ENCODE assay signal across 8 cellular contexts in the genomic region with DNA sequence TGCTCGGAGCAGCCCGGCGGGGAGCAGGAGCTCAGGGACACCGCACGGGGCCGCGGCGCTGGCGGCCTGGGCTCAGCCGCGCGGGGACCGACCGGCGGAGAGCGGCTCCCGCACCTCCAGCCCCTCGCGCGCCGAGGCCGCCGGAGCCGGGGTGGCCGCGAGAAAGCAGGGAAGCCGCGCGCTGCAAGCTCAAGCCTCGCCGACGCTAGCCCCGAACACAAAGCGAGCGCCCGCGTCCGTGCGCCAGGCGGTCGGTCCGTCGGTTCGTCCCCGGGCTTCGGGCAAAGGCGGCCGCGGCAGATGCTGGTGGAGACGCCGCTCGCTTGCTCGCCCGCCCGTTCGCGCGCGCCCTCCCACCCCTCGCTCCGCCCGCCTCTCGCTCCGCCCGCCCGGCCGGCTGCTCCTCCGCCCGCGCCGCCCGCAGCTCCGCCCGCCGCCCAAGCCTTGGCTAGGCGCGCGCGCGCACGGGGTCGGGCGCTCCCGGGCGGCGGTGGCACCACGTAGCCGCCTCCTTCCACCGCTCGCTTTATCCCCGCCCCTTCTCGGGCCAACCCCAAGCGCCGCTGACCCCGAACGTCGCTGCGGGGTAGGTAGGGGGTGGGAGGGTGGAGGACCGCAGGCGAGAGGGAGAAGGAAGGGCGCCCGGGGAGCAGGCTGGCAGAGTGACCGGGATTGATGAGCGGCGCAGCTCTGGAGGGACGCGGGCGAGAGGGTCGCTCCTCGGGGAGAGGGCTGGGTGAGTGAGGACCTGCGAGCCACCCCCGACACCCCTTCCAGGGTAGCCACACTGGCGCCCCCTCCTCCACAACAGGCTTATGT. TPM values are rescaled to one million over a fixed set of nuclear protein-coding genes. Genes with fewer than 3 reads are reported as not detected.
DNase-seq lines count a peak whose midpoint lies in the region; ATAC-seq and TF ChIP-seq lines count a peak whose summit lies in the region.

TSS of gene TSPAN5 (minus strand) at position 325 of the 819 bp plus-strand sequence.

- no peaks in the 10 kb centered on the region for H3K36me3 Mint-ChIP-seq in natural killer cell treated with Interleukin-12 subunit alpha and Interleukin-12 subunit beta and Interleukin-15 and Interleukin-18, amount 100 ng/mL, for 72 hours

- peak within 1 kb of the TSS; percentile 92 for H3K4me3 ChIP-seq in fibroblast of pulmonary artery (replicated peaks; ENCODE audit: low read depth, low read length)

- DNase-seq in Caki2 (ENCODE audit: low read depth) (peak; percentile 78), HUDEP-2 (lab: John Stamatoyannopoulos, UW; ENCODE audit: unreplicated experiment in 76 of 76) (peak in 67 of 76 experiments; percentile 3 to 82 (median 53)), RWPE1 (ENCODE audit: low spot score) (peak; percentile 73), fibroblast of pulmonary artery (ENCODE audit: low read depth) (peak; percentile 78)
- peak; percentile 81 for DNase-seq in activated T-helper 9 cell treated with anti-CD3 and anti-CD28 coated beads, Interleukin-2, amount 50 U/mL, for 16 hours (ENCODE audit: low read depth)
- peak; percentile 92 for DNase-seq in natural killer cell treated with Interleukin-12 subunit alpha and Interleukin-12 subunit beta and Interleukin-15 and Interleukin-18, amount 100 ng/mL, for 72 hours (ENCODE audit: low spot score)
- DNase-seq in stimulated activated naive CD4-positive, alpha-beta T cell (lab: John Stamatoyannopoulos, UW): peak; percentile 55 to 75 (median 64)

- H3K27ac Mint-ChIP-seq in natural killer cell treated with Interleukin-12 subunit alpha and Interleukin-12 subunit beta and Interleukin-15 and Interleukin-18, amount 100 ng/mL, for 72 hours: peak within 1 kb of the TSS; percentile 59 to 81

- H3K4me1 Mint-ChIP-seq in natural killer cell treated with Interleukin-12 subunit alpha and Interleukin-12 subunit beta and Interleukin-15 and Interleukin-18, amount 100 ng/mL, for 72 hours (ENCODE audit: low read depth in 2 of 2): peaks cover 48 to 67% of the 10 kb centered on the region in 2 donors

- H3K27me3 Mint-ChIP-seq in natural killer cell treated with Interleukin-12 subunit alpha and Interleukin-12 subunit beta and Interleukin-15 and Interleukin-18, amount 100 ng/mL, for 72 hours: no peaks in the 10 kb centered on the region

- CTCF ChIA-PET in RWPE1 (lab: Yijun Ruan, JAX): interaction anchor here (0.7 to 1.0 kb wide), 4 partner anchors 109 to 785 kb away, joined by 3 to 4 read pairs (median 3); no protein-coding TSS in a partner anchor

- no peaks in the 10 kb centered on the region for H3K9me3 Mint-ChIP-seq in natural killer cell treated with Interleukin-12 subunit alpha and Interleukin-12 subunit beta and Interleukin-15 and Interleukin-18, amount 100 ng/mL, for 72 hours

- ATAC-seq in GM21390 (IDR thresholded peaks at IDR 0.05; ENCODE audit: unreplicated experiment): peak; percentile 71
- ATAC-seq in natural killer cell treated with Interleukin-12 subunit alpha and Interleukin-12 subunit beta and Interleukin-15 and Interleukin-18, amount 100 ng/mL, for 72 hours: peak; percentile 92 to 96

- in situ Hi-C loops in Caki2 (cut with HindIII; ENCODE audit: low pct_unique_long_range_greater_than_20kb, low sequenced_read_pairs): no loop called here

- TF ChIP-seq CTCF in RWPE1 (conservative IDR thresholded peaks at IDR 0.05; ENCODE audit: low read depth) (no peak), fibroblast of pulmonary artery (IDR thresholded peaks at IDR 0.05; ENCODE audit: low read length, missing control alignments) (no peak)

- H3K27ac ChIP-seq in RWPE1: peak within 1 kb of the TSS; percentile 88

- POLR2A ChIA-PET in RWPE1 (lab: Yijun Ruan, JAX; ENCODE audit: low non-redundant PET): no interaction called here

- peak within 1 kb of the TSS; percentile 96 for H3K4me3 Mint-ChIP-seq in natural killer cell treated with Interleukin-12 subunit alpha and Interleukin-12 subunit beta and Interleukin-15 and Interleukin-18, amount 100 ng/mL, for 72 hours

RNA-seq across cellular contexts. Expression of gene TSPAN5, which starts in this region (rescaled TPM):
- total RNA-seq in Caki2 (2014; rRNA removed; shearing (Covaris generic); ENCODE audit: low replicate concordance): 1.1 and 4.5 TPM in 2 replicates
- total RNA-seq in natural killer cell treated with Interleukin-12 subunit alpha and Interleukin-12 subunit beta and Interleukin-15 and Interleukin-18, amount 100 ng/mL, for 72 hours: 10 to 100 TPM; 22.1 to 24.9 TPM

Comparison
In these comparisons a context has a peak if more than half of its experiments do, and no peak if none do; other contexts are left out.
1. Peak in every context shown above with its lines: DNase-seq, ATAC-seq, H3K4me3 ChIP-seq and H3K27ac ChIP-seq.